Comparison of ENCODE assay signal across 12 cellular contexts in the genomic region with DNA sequence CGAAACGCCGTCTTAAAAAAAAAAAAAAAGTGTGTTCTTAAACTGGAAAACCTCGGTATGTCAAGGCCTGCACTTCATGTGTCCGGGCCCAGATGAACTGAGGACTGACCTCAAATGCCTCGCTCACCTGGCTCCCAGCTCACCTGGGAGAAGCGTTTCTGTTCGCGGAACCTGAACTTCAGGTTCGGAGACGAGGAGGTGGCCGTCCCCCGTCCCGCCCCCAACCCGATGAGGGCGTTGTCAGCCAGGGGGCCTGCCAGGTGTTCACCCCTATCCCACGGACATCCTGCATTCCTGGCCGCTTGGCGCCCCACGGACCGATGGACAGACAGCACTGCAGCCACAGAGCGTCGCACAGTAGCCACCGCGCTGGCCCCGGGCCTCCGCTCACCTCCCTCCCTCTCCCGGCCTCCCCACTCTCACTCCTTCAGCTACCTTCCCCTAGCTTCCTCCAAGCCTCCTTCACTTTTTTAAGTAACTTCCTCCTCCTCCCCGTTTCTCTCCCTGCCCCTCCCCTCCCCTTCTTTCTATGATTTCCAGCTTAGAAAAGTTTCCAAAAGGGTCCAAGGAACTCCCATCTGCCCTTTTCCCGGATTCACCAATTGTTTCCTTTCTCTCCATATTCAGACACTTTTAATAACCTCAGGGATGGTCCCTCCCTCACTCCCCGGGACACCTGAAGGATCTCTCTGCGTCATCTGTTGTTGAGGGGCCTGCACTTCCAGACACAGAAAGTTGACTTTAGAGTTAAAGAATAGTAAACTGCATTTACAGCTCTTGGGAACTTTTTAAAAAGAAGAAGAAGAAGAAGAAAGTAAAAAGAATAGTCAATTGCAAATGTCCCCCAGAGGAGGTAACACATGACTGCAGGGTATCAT. TPM values are rescaled to one million over a fixed set of nuclear protein-coding genes. Genes with fewer than 3 reads are reported as not detected.
A peak's percentile ranks its signal among the peaks of the same experiment; 100 is the strongest.
DNase-seq lines count a peak whose midpoint lies in the region; ATAC-seq lines count a peak whose summit lies in the region.
"Had no signal": no experiment of that assay in that cellular context is flagged by ENCODE, and none has a peak within 500 bp of the region (broad histone marks: within the 10 kb centered on the region; RNA-seq: fewer than 3 reads in every experiment).

No MANE protein-coding gene starts in this region.

- H3K4me1 Mint-ChIP-seq in activated T-cell treated with anti-CD3 and anti-CD28 coated beads, Interleukin-2, amount 50 U/mL, for 24 hours (ENCODE audit: low read depth), result peaks cover 69% of the 10 kb centered on the region
- peaks cover 60% of the 10 kb centered on the region for H3K4me1 Mint-ChIP-seq in T-helper 17 cell

- peak overlapping the region; percentile 82 for H3K27ac Mint-ChIP-seq in activated T-cell treated with anti-CD3 and anti-CD28 coated beads, Interleukin-2, amount 50 U/mL, for 24 hours
- peak overlapping the region; percentile 97 for H3K27ac Mint-ChIP-seq in T-helper 17 cell

- no peaks in the 10 kb centered on the region for H3K9me3 ChIP-seq in T-helper 17 cell (ENCODE audit: control insufficient read depth, low read length, poor library complexity, severe bottlenecking)
- H3K9me3 ChIP-seq: heart right ventricle had no signal

- H3K9me3 Mint-ChIP-seq in activated T-cell treated with anti-CD3 and anti-CD28 coated beads, Interleukin-2, amount 50 U/mL, for 24 hours, result no peaks in the 10 kb centered on the region

- H3K4me3 Mint-ChIP-seq in activated T-cell treated with anti-CD3 and anti-CD28 coated beads, Interleukin-2, amount 50 U/mL, for 24 hours, result peak overlapping the region; percentile 54
- peak overlapping the region; percentile 86 for H3K4me3 Mint-ChIP-seq in T-helper 17 cell

- ATAC-seq in T-helper 17 cell (no peak), HG02840 (IDR thresholded peaks at IDR 0.05; ENCODE audit: low FRiP score, unreplicated experiment) (no peak)

- no peaks in the 10 kb centered on the region for H3K36me3 Mint-ChIP-seq in activated T-cell treated with anti-CD3 and anti-CD28 coated beads, Interleukin-2, amount 50 U/mL, for 24 hours (ENCODE audit: low read depth)
- H3K36me3 Mint-ChIP-seq in T-helper 17 cell (ENCODE audit: low read depth), result no peaks in the 10 kb centered on the region

- H3K27ac ChIP-seq in temporal lobe (ENCODE audit: low read depth, low read length), result peak overlapping the region; percentile 18

- no peaks in the 10 kb centered on the region for H3K27me3 Mint-ChIP-seq in activated T-cell treated with anti-CD3 and anti-CD28 coated beads, Interleukin-2, amount 50 U/mL, for 24 hours
- H3K27me3 Mint-ChIP-seq in T-helper 17 cell, result no peaks in the 10 kb centered on the region

- DNase-seq in activated T-cell treated with anti-CD3 and anti-CD28 coated beads, Interleukin-2, amount 50 U/mL, for 24 hours, result no peak
- DNase-seq in activated T-cell treated with anti-CD3 and anti-CD28 coated beads for 4 hours, result no peak
- DNase-seq in T-helper 17 cell, result no peak
- DNase-seq in iPS-NIHi7 (ENCODE audit: extremely low spot score), result peak; percentile 63
- DNase-seq in kidney glomerular epithelial cell (lab: John Stamatoyannopoulos, UW), result no peak
- no peak for DNase-seq in NCI-H1436 treated with DMSO at 0.1 percent for 48 hours (lab: John Stamatoyannopoulos, UW)
- DNase-seq: activated CD8-positive, alpha-beta memory T cell treated with anti-CD3 and anti-CD28 coated beads, Interleukin-2, amount 50 U/mL, for 48 hours; heart right ventricle; NCI-H187; SHP77 had no signal

RNA-seq across cellular contexts. Expression of a gene that starts 22.7 kb away (rescaled TPM):
- total RNA-seq in T-helper 17 cell (10 to 100 TPM; 20.3 to 24.3 TPM), temporal lobe (11.8 TPM)

RNA-seq across cellular contexts. Expression of a gene that starts 54.7 kb away (rescaled TPM):
- total RNA-seq in T-helper 17 cell, result 1 to 10 TPM; 3.6 to 7.7 TPM
- total RNA-seq in temporal lobe, result 13.8 TPM
